In the genomic region with DNA sequence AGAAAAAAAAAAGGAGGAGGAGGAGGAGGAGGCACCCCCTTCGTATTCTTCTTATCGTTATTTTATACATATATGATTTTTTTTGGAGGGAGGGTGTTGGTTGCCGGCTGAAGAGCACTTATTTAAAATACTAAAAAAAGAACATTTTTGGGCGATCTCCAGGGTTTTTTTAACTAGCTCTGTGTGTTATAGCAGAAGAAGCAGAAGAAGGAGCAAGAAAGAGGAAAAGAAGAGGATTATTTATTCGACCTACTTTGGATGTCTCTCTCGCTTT, we compare ENCODE assay signal across 8 cellular contexts. TPM values are rescaled to one million over a fixed set of nuclear protein-coding genes. Genes with fewer than 3 reads are reported as not detected.
A peak's percentile ranks its signal among the peaks of the same experiment; 100 is the strongest.
DNase-seq lines count a peak whose midpoint lies in the region; ATAC-seq, FAIRE-seq and TF ChIP-seq lines count a peak whose summit lies in the region.

No MANE protein-coding gene starts in this region.

- no peaks in the 10 kb centered on the region for H3K27me3 ChIP-seq in adipocyte (replicated peaks; ENCODE audit: control insufficient read depth, insufficient read depth, low read length)
- H3K27me3 ChIP-seq in kidney epithelial cell (ENCODE audit: control insufficient read depth, insufficient read depth, low read length), result no peaks in the 10 kb centered on the region
- peaks cover 2 to 71% (median 42%) of the 10 kb centered on the region in 4 donors for H3K27me3 ChIP-seq in upper lobe of left lung

- peak overlapping the region; percentile 56 for H3K4me3 Mint-ChIP-seq in activated naive CD4-positive, alpha-beta T cell treated with anti-CD3 and anti-CD28 coated beads, Interleukin-2, amount 10 ng/mL, durations not matched to agents 7 days and 5 days

- H3K27ac Mint-ChIP-seq in activated naive CD4-positive, alpha-beta T cell treated with anti-CD3 and anti-CD28 coated beads, Interleukin-2, amount 10 ng/mL, durations not matched to agents 7 days and 5 days, result no peak overlapping the region

- H3K27ac ChIP-seq in upper lobe of left lung, result peak overlapping the region; percentile 71 to 77 (median 76)

- H3K4me1 ChIP-seq in adipocyte (ENCODE audit: control insufficient read depth, insufficient read depth, low read length) (peaks cover 13% of the 10 kb centered on the region), upper lobe of left lung (peaks cover 40 to 77% (median 44%) of the 10 kb centered on the region in 4 donors)

- H3K9me3 ChIP-seq in adipocyte (ENCODE audit: control insufficient read depth, low read length) (no peaks in the 10 kb centered on the region), upper lobe of left lung (no peaks in the 10 kb centered on the region)

- DNase-seq in activated naive CD4-positive, alpha-beta T cell treated with anti-CD3 and anti-CD28 coated beads, Interleukin-2, amount 10 ng/mL, durations not matched to agents 7 days and 5 days, result no peak
- DNase-seq in activated naive CD4-positive, alpha-beta T cell treated with Interleukin-2 at 50 U/mL for 16 hours, result no peak
- DNase-seq in adipocyte (ENCODE audit: low read depth) (peak; percentile 48), kidney epithelial cell (ENCODE audit: low read depth) (no peak), upper lobe of left lung (no peak), GM12892 (ENCODE audit: insufficient read length) (no peak), NCI-H1105 treated with DMSO at 0.1 percent for 48 hours (lab: John Stamatoyannopoulos, UW) (no peak)

- TF ChIP-seq EP300 in upper lobe of left lung (IDR thresholded peaks at IDR 0.05), result no peak

- FAIRE-seq in GM12892 (lab: Jason Lieb, UNC), result no peak

- TF ChIP-seq POLR2A in upper lobe of left lung (IDR thresholded peaks at IDR 0.05) (no peak), GM12892 (IDR thresholded peaks at IDR 0.05; ENCODE audit: low read depth, low read length) (no peak)

- H3K4me3 ChIP-seq in adipocyte (ENCODE audit: low read length), result peak overlapping the region; percentile 93
- peak overlapping the region; percentile 77 for H3K4me3 ChIP-seq in kidney epithelial cell (ENCODE audit: low read depth, low read length)
- H3K4me3 ChIP-seq in upper lobe of left lung, result peak overlapping the region; percentile 25 to 70 (median 62)

- H3K36me3 ChIP-seq in adipocyte (ENCODE audit: control insufficient read depth, insufficient read depth, low read length, severe bottlenecking), result peaks cover 4% of the 10 kb centered on the region
- no peaks in the 10 kb centered on the region for H3K36me3 ChIP-seq in kidney epithelial cell (ENCODE audit: control insufficient read depth, insufficient read depth, low read length)
- no peaks in the 10 kb centered on the region for H3K36me3 ChIP-seq in upper lobe of left lung

- H3K4me1 Mint-ChIP-seq in activated naive CD4-positive, alpha-beta T cell treated with anti-CD3 and anti-CD28 coated beads, Interleukin-2, amount 10 ng/mL, durations not matched to agents 7 days and 5 days, result peaks cover 32% of the 10 kb centered on the region

- WGBS in upper lobe of left lung, 2 donors, result 8 to 9% methylated on average over 6 of the region's 6 CpGs

- no peak for TF ChIP-seq CTCF in kidney epithelial cell (IDR thresholded peaks at IDR 0.05; ENCODE audit: insufficient read depth, low read length, poor library complexity, severe bottlenecking)
- no peak for TF ChIP-seq CTCF in upper lobe of left lung (IDR thresholded peaks at IDR 0.05)

- no peaks in the 10 kb centered on the region for H3K36me3 Mint-ChIP-seq in activated naive CD4-positive, alpha-beta T cell treated with anti-CD3 and anti-CD28 coated beads, Interleukin-2, amount 10 ng/mL, durations not matched to agents 7 days and 5 days

- peaks cover 35% of the 10 kb centered on the region for H3K27me3 Mint-ChIP-seq in activated naive CD4-positive, alpha-beta T cell treated with anti-CD3 and anti-CD28 coated beads, Interleukin-2, amount 10 ng/mL, durations not matched to agents 7 days and 5 days

- ATAC-seq in upper lobe of left lung (ENCODE audit: low FRiP score in 2 of 2) (no peak), HG03159 (IDR thresholded peaks at IDR 0.05; ENCODE audit: unreplicated experiment) (no peak)

- H3K9ac ChIP-seq in adipocyte (ENCODE audit: low read length), result peak overlapping the region; percentile 96

- CTCF ChIA-PET in activated naive CD4-positive, alpha-beta T cell treated with anti-CD3 and anti-CD28 coated beads, Interleukin-2, amount 10 ng/mL, durations not matched to agents 7 days and 5 days (lab: Charles Lee), result interaction anchor here (2.0 kb wide), 1 partner anchor 218 kb away, joined by 8 read pairs; no protein-coding TSS in a partner anchor

- no peaks in the 10 kb centered on the region for H3K9me3 Mint-ChIP-seq in activated naive CD4-positive, alpha-beta T cell treated with anti-CD3 and anti-CD28 coated beads, Interleukin-2, amount 10 ng/mL, durations not matched to agents 7 days and 5 days

RNA-seq across cellular contexts. Expression of a gene that starts 0.4 kb away (rescaled TPM):
- total RNA-seq in kidney epithelial cell, result 12.8 and 13.2 TPM in 2 replicates
- total RNA-seq in upper lobe of left lung, result 10 to 100 TPM in 5 of 6 donors, 1 to 10 TPM in 1; 8.9 to 70.3 (median 29.4) TPM
- not detected for polyA plus RNA-seq in GM12892 (2012; ENCODE audit: missing spikeins)

RNA-seq across cellular contexts. Expression of a gene that starts 2.4 kb away (rescaled TPM):
- total RNA-seq in kidney epithelial cell, result 5.3 and 9.5 TPM in 2 replicates
- 10 to 100 TPM in 4 of 6 donors, 1 to 10 TPM in 2; 4.4 to 19.9 (median 11.4) TPM for total RNA-seq in upper lobe of left lung
- polyA plus RNA-seq in GM12892 (2012; ENCODE audit: missing spikeins), result 1.2 TPM
